11 cellular contexts compared by ENCODE assay signal in the genomic region with DNA sequence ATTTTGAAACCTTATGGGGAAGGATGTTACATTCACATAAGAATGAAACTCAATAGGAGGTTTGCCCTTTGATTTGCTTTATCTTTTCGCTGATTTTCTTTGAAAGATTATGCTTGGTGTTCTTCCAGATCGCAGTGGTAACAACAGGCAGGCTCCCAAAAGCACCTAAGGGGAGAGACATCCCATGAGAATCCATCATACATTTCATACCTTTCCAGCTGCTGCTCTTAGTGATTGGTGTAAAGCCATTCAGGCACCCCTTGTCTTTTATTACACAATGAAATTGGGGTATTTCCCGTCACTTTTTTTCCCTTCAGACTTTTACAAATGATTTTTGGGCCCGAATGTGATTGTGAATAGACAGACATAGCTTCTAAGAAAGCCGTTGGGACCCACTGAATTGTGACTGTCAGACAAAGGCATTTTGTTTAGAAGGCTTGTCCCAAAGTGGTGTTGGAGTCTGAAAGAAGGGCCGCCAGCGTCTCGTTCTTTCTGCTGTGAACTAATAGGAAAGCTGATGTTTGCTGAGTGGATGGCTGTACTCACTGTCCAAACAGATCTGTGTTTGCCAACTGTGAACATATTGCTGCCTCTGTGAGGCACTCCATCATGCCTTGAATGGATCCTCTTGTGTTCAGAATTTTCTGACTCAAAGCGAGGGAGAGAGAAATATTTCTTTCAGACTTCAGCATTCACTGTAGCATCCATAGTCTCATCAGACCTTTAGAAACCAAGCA.
DNase-seq lines count a peak whose midpoint lies in the region; ATAC-seq, FAIRE-seq and TF ChIP-seq lines count a peak whose summit lies in the region.
"Had no signal": no experiment of that assay in that cellular context is flagged by ENCODE, and none has a peak within 500 bp of the region (broad histone marks: within the 10 kb centered on the region; RNA-seq: fewer than 3 reads in every experiment).

No MANE protein-coding gene starts in this region.

- H3K27me3 ChIP-seq in PC-9 (ENCODE audit: insufficient read depth, low read depth) = no peaks in the 10 kb centered on the region
- no peaks in the 10 kb centered on the region for H3K27me3 ChIP-seq in gastroesophageal sphincter
- no peaks in the 10 kb centered on the region for H3K27me3 ChIP-seq in Peyer's patch

- H3K4me3 ChIP-seq in PC-9 (no peak overlapping the region), gastroesophageal sphincter (no peak overlapping the region), Peyer's patch (no peak overlapping the region)

- POLR2A ChIA-PET in PC-9 (lab: Charles Lee; ENCODE audit: unreplicated experiment) = no interaction called here

- H2AFZ ChIP-seq in PC-9 = no peak overlapping the region

- CTCF ChIA-PET in PC-9 (lab: Charles Lee) = no interaction called here

- H3K9me3 ChIP-seq in PC-9 (ENCODE audit: insufficient read depth, low read depth) = 0 out of 2 replicates have a peak, but pooled peaks cover 4% of the 10 kb centered on the region
- no peaks in the 10 kb centered on the region for H3K9me3 ChIP-seq in gastroesophageal sphincter
- no peaks in the 10 kb centered on the region for H3K9me3 ChIP-seq in Peyer's patch

- TF ChIP-seq CTCF in PC-9 (conservative IDR thresholded peaks at IDR 0.05) (no peak), gastroesophageal sphincter (IDR thresholded peaks at IDR 0.05) (no peak), Peyer's patch (IDR thresholded peaks at IDR 0.05) (no peak)

- intact Hi-C loops in PC-9 (cut with micrococcal nuclease; ENCODE audit: unreplicated experiment) = no loop called here

- H3K79me2 ChIP-seq in PC-9 (ENCODE audit: low read depth) = peaks cover 97% of the 10 kb centered on the region

- H4K20me1 ChIP-seq in PC-9 (ENCODE audit: insufficient read depth) = peaks cover 52% of the 10 kb centered on the region

- no peak for FAIRE-seq in H54 (lab: Jason Lieb, UNC)

- H3K36me3 ChIP-seq in PC-9 (ENCODE audit: low read depth) = peaks cover 49% of the 10 kb centered on the region
- no peaks in the 10 kb centered on the region for H3K36me3 ChIP-seq in gastroesophageal sphincter
- no peaks in the 10 kb centered on the region for H3K36me3 ChIP-seq in Peyer's patch

- DNase-seq in DMS153 (lab: John Stamatoyannopoulos, UW) (peak; percentile 93), PC-9 (no peak), occipital lobe (lab: John Stamatoyannopoulos, UW) (peak; percentile 54), Peyer's patch (no peak), HUDEP-2 (lab: John Stamatoyannopoulos, UW; ENCODE audit: unreplicated experiment in 76 of 76) (no peak), H54 (ENCODE audit: insufficient read length, low spot score) (no peak)
- DNase-seq: DND-41 had no signal

- H3K4me2 ChIP-seq in PC-9 = no peak overlapping the region

- peak overlapping the region; percentile 7 for H3K27ac ChIP-seq in PC-9
- peak overlapping the region; percentile 67 to 92 (median 80) for H3K27ac ChIP-seq in gastroesophageal sphincter
- H3K27ac ChIP-seq in Peyer's patch = peak overlapping the region in 1 of 4 donors; percentile 74

- no peaks in the 10 kb centered on the region for H3K4me1 ChIP-seq in PC-9 (replicated peaks; ENCODE audit: insufficient read depth)
- H3K4me1 ChIP-seq in gastroesophageal sphincter = peaks cover 29 to 57% (median 42%) of the 10 kb centered on the region in 3 donors
- peaks cover 0 to 8% (median 0%) of the 10 kb centered on the region in 4 donors for H3K4me1 ChIP-seq in Peyer's patch

- no peak for TF ChIP-seq POLR2A in gastroesophageal sphincter (IDR thresholded peaks at IDR 0.05)
- TF ChIP-seq POLR2A in Peyer's patch (IDR thresholded peaks at IDR 0.05) = no peak
- TF ChIP-seq POLR2A in H54 (IDR thresholded peaks at IDR 0.05; ENCODE audit: low read depth, low read length) = no peak

- TF ChIP-seq EP300 in gastroesophageal sphincter (IDR thresholded peaks at IDR 0.05) = no peak

- no peaks in the 10 kb centered on the region for H3K9me2 ChIP-seq in PC-9 (ENCODE audit: insufficient read depth)

- no TSS peak for BruUV-seq in PC-9 (replicated peaks; lab: Mats Ljungman, UMichigan)

- peak; percentile 19 for ATAC-seq in gastroesophageal sphincter
- no peak for ATAC-seq in HG03457 (IDR thresholded peaks at IDR 0.05; ENCODE audit: unreplicated experiment)
- ATAC-seq: activated T-helper 17 cell treated with anti-CD3 and anti-CD28 coated beads, Interleukin-2, amount 50 U/mL, for 72 hours; stimulated activated memory B cell treated with anti-CD40 and anti-IgM and Interleukin-4, amounts not matched to agents 10 μg/mL and 1 μg/mL and 100 μg/mL, for 72 hours had no signal

- H3F3A ChIP-seq in PC-9 (ENCODE audit: insufficient read depth, low read depth) = peaks cover 76% of the 10 kb centered on the region

- WGBS in gastroesophageal sphincter (ENCODE audit: low coverage in 1 of 2), 2 donors = 29 to 53% methylated on average over 5 to 9 of the region's 9 CpGs

Comparison
In these comparisons a context has a peak if more than half of its experiments do, and no peak if none do; other contexts are left out.
1. DNase-seq: peak in DMS153 (single experiment) and occipital lobe (single experiment); none in PC-9 (0 of 2), Peyer's patch (0 of 3), HUDEP-2 (0 of 76) and H54 (single experiment).